Comparison of ENCODE assay signal across 8 cellular contexts in the genomic region with DNA sequence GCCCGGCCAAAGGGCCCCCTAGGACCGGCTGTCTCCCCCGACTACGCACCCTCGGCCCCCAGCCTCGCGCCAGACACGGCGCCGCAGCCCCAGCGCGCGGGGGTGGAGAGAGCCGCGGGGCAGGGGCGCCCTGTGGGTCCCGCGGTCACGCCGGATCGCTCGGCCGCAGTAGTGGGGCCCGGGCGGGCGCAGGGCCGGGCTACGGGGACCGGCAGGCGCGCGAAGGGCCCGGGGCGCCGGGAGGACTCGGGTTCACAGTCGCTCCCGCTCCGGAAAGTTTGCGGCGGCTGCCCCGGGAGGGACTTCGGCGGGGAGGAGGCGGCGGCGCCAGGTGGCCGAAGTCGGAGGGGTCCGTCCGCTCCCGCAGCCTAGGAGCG. TPM values are rescaled to one million over a fixed set of nuclear protein-coding genes. Genes with fewer than 3 reads are reported as not detected.
DNase-seq lines count a peak whose midpoint lies in the region; ATAC-seq and TF ChIP-seq lines count a peak whose summit lies in the region.

No MANE protein-coding gene starts in this region.

- peaks cover 2% of the 10 kb centered on the region in 2 donors for H3K36me3 Mint-ChIP-seq in activated T-cell treated with anti-CD3 and anti-CD28 coated beads, Interleukin-2, amount 50 U/mL, for 72 hours (ENCODE audit: insufficient read depth in 2 of 2)
- peaks cover 21% of the 10 kb centered on the region for H3K36me3 Mint-ChIP-seq in brain

- H3K27me3 ChIP-seq in layer of hippocampus (ENCODE audit: control insufficient read depth, insufficient read depth, low read length) (no peaks in the 10 kb centered on the region), stomach (peaks cover 0 to 19% (median 4%) of the 10 kb centered on the region in 3 donors)

- WGBS in stomach, 5 donors, result 0 to 1% (median 0%) methylated on average over 13 to 53 of the region's 53 CpGs

- peak overlapping the region; percentile 76 to 77 for H3K4me3 Mint-ChIP-seq in activated T-cell treated with anti-CD3 and anti-CD28 coated beads, Interleukin-2, amount 50 U/mL, for 72 hours
- peak overlapping the region; percentile 81 to 90 (median 85) for H3K4me3 Mint-ChIP-seq in brain

- peaks cover 12 to 27% (median 25%) of the 10 kb centered on the region in 4 donors for H3K4me1 ChIP-seq in stomach

- intact Hi-C loops in stomach (cut with DNase I; ENCODE audit: low total_unique reads), result loop anchor here (10.0 kb wide), 1 partner anchor 104 kb away; no protein-coding TSS in a partner anchor

- H3K27ac ChIP-seq in layer of hippocampus (ENCODE audit: low read depth, low read length) (peak overlapping the region; percentile 52), stomach (peak overlapping the region; percentile 81 to 90 (median 84))

- H3K27me3 Mint-ChIP-seq in activated T-cell treated with anti-CD3 and anti-CD28 coated beads, Interleukin-2, amount 50 U/mL, for 72 hours (ENCODE audit: low read depth), result peaks cover 35% of the 10 kb centered on the region
- H3K27me3 Mint-ChIP-seq in brain, result peaks cover 12% of the 10 kb centered on the region

- no peaks in the 10 kb centered on the region for H3K36me3 ChIP-seq in stomach

- H3K9me3 Mint-ChIP-seq in activated T-cell treated with anti-CD3 and anti-CD28 coated beads, Interleukin-2, amount 50 U/mL, for 72 hours, result no peaks in the 10 kb centered on the region
- H3K9me3 Mint-ChIP-seq in brain, result peaks cover 0 to 3% (median 0%) of the 10 kb centered on the region in 5 experiments

- DNase-seq in activated T-cell treated with anti-CD3 and anti-CD28 coated beads, Interleukin-2, amount 50 U/mL, for 72 hours, result peak in 1 of 2 donors; percentile 27
- DNase-seq in activated T-cell treated with anti-CD3 and anti-CD28 coated beads, Interleukin-2, amount 50 U/mL, for 1 hour, result no peak
- DNase-seq in stomach (no peak), occipital lobe (lab: John Stamatoyannopoulos, UW) (no peak)

- no peak for TF ChIP-seq EP300 in stomach (IDR thresholded peaks at IDR 0.05)

- peaks cover 16% of the 10 kb centered on the region for H3K4me1 Mint-ChIP-seq in activated T-cell treated with anti-CD3 and anti-CD28 coated beads, Interleukin-2, amount 50 U/mL, for 72 hours (ENCODE audit: low read depth)
- H3K4me1 Mint-ChIP-seq in brain, result peaks cover 15% of the 10 kb centered on the region

- no peaks in the 10 kb centered on the region for H3K9me3 ChIP-seq in stomach

- no peak overlapping the region for H3K27ac Mint-ChIP-seq in activated T-cell treated with anti-CD3 and anti-CD28 coated beads, Interleukin-2, amount 50 U/mL, for 72 hours
- peak overlapping the region in 2 of 5 experiments; percentile 83 to 90 for H3K27ac Mint-ChIP-seq in brain

- no peak for TF ChIP-seq POLR2A in stomach (IDR thresholded peaks at IDR 0.05)

- TF ChIP-seq CTCF in brain (conservative IDR thresholded peaks at IDR 0.05), result no peak
- no peak for TF ChIP-seq CTCF in stomach (IDR thresholded peaks at IDR 0.05)

- peak overlapping the region; percentile 66 to 86 (median 73) for H3K4me3 ChIP-seq in stomach

- peak; percentile 41 to 68 for ATAC-seq in activated T-cell treated with anti-CD3 and anti-CD28 coated beads, Interleukin-2, amount 50 U/mL, for 72 hours (replicated peaks in 1 of 2)
- ATAC-seq in HG03571 (IDR thresholded peaks at IDR 0.05; ENCODE audit: unreplicated experiment) (no peak), HG02571 (IDR thresholded peaks at IDR 0.05; ENCODE audit: unreplicated experiment) (no peak)

RNA-seq across cellular contexts. Expression of gene ZNF669, which starts 7.1 kb away (rescaled TPM):
- 10 to 100 TPM in 1 of 2 donors, 1 to 10 TPM in 1; 8.3 to 10.5 TPM for total RNA-seq in activated T-cell treated with anti-CD3 and anti-CD28 coated beads, Interleukin-2, amount 50 U/mL, for 72 hours
- polyA plus RNA-seq in brain (ENCODE audit: insufficient read depth, low read depth, low replicate concordance) (10.7 TPM), stomach (1 to 10 TPM; 3.1 to 4.3 (median 3.2) TPM)
- total RNA-seq in stomach (10 to 100 TPM in 1 of 5 donors, 1 to 10 TPM in 3, under 1 TPM in 1; 0.58 to 21.7 (median 5.2) TPM), occipital lobe (33.8 TPM)

RNA-seq across cellular contexts. Expression of gene ZNF670, which starts 32.6 kb away (rescaled TPM):
- 1 to 10 TPM; 4.2 to 4.6 TPM for total RNA-seq in activated T-cell treated with anti-CD3 and anti-CD28 coated beads, Interleukin-2, amount 50 U/mL, for 72 hours
- polyA plus RNA-seq in brain (ENCODE audit: insufficient read depth, low read depth, low replicate concordance) (3.8 TPM), stomach (1 to 10 TPM; 1.6 to 4.9 (median 3.1) TPM)
- total RNA-seq in stomach (10 to 100 TPM in 1 of 5 donors, 1 to 10 TPM in 2, not detected in 2; 2.6 to 10.6 (median 6.2) TPM), occipital lobe (24.8 TPM)

Comparison
In these comparisons a context has a peak if more than half of its experiments do, and no peak if none do; other contexts are left out.
1. ATAC-seq: peak in activated T-cell treated with anti-CD3 and anti-CD28 coated beads, Interleukin-2, amount 50 U/mL, for 72 hours (2 of 2); none in HG03571 (single experiment) and HG02571 (single experiment).